ENCODE assay signal across 1 cellular context in genomic region chr1:161466707-161467106, GRCh38. TPM values are rescaled to one million over a fixed set of nuclear protein-coding genes. Genes with fewer than 3 reads are reported as not detected.
"Had no signal": no experiment of that assay in that cellular context is flagged by ENCODE, and none has a peak within 500 bp of the region (broad histone marks: within the 10 kb centered on the region; RNA-seq: fewer than 3 reads in every experiment).

No MANE protein-coding gene starts in this region.

RNA-seq across cellular contexts. Expression of gene FCGR2A, which starts 38.5 kb away (rescaled TPM):
- total RNA-seq: HT-29 had no signal
